Comparison of ENCODE assay signal across 8 cellular contexts in genomic region chr9:125189361-125190289, GRCh38. TPM values are rescaled to one million over a fixed set of nuclear protein-coding genes. Genes with fewer than 3 reads are reported as not detected.
A peak's percentile ranks its signal among the peaks of the same experiment; 100 is the strongest.
DNase-seq lines count a peak whose midpoint lies in the region; ATAC-seq and TF ChIP-seq lines count a peak whose summit lies in the region.

PPP6C (minus strand) TSS chr9:125189803; CDS start chr9:125189718, 85 bp downstream.

- H3K23ac ChIP-seq in mesenchymal stem cell (ENCODE audit: low read length in 2 of 2) = peak within 1 kb of the TSS; percentile 20 to 96

- peaks cover 26 to 29% of the 10 kb centered on the region in 2 donors for H3K4me1 Mint-ChIP-seq in effector memory CD8-positive, alpha-beta T cell (ENCODE audit: low read depth in 2 of 2)

- H2AFZ ChIP-seq in mesenchymal stem cell (ENCODE audit: low read depth, low read length) = peak within 1 kb of the TSS; percentile 67

- peak within 1 kb of the TSS; percentile 91 for H3K9ac ChIP-seq in mesenchymal stem cell (ENCODE audit: low read length)

- no peaks in the 10 kb centered on the region for H3K9me3 ChIP-seq in mesenchymal stem cell (ENCODE audit: control insufficient read depth, low read length)

- H2BK15ac ChIP-seq in mesenchymal stem cell (ENCODE audit: low read depth, poor library complexity, severe bottlenecking) = no peak within 1 kb of the TSS

- peaks cover 15% of the 10 kb centered on the region for H3K4me1 ChIP-seq in mesenchymal stem cell (ENCODE audit: control insufficient read depth, insufficient read depth, low read depth, low read length)

- peak within 1 kb of the TSS; percentile 90 to 94 for H3K27ac Mint-ChIP-seq in effector memory CD8-positive, alpha-beta T cell

- no peak within 1 kb of the TSS for H2BK12ac ChIP-seq in mesenchymal stem cell (ENCODE audit: low read length in 2 of 2)

- H4K8ac ChIP-seq in mesenchymal stem cell (ENCODE audit: low read length) = peak within 1 kb of the TSS; percentile 96

- no peaks in the 10 kb centered on the region for H3K27me3 ChIP-seq in mesenchymal stem cell (ENCODE audit: control insufficient read depth in 1 of 2, insufficient read depth in 1 of 2, low read length in 2 of 2)

- peak within 1 kb of the TSS; percentile 67 for H3K27ac ChIP-seq in mesenchymal stem cell (ENCODE audit: low read length, poor library complexity, severe bottlenecking)

- under 1% methylated on average over 65 of the region's 82 CpGs for WGBS in mesenchymal stem cell

- peaks cover 36% of the 10 kb centered on the region for H3K36me3 Mint-ChIP-seq in effector memory CD8-positive, alpha-beta T cell (ENCODE audit: insufficient read depth)

- H2AK5ac ChIP-seq in mesenchymal stem cell (ENCODE audit: low read length, severe bottlenecking) = peak within 1 kb of the TSS; percentile 74

- peak within 1 kb of the TSS in 1 of 2 experiments; percentile 64 for H3K14ac ChIP-seq in mesenchymal stem cell (ENCODE audit: low read length in 2 of 2)

- no peaks in the 10 kb centered on the region for H3K79me1 ChIP-seq in mesenchymal stem cell (replicated peaks; ENCODE audit: low read length, poor library complexity, severe bottlenecking)

- peak within 1 kb of the TSS; percentile 95 to 96 for H3K4me3 Mint-ChIP-seq in effector memory CD8-positive, alpha-beta T cell

- H3K9me3 Mint-ChIP-seq in effector memory CD8-positive, alpha-beta T cell = no peaks in the 10 kb centered on the region

- DNase-seq in COLO829 (ENCODE audit: low spot score) (peak; percentile 97), GM20000 (ENCODE audit: low spot score) (peak; percentile 96), HT-29 (ENCODE audit: low spot score) (peak; percentile 94), NOMO-1 (lab: John Stamatoyannopoulos, UW; ENCODE audit: unreplicated experiment in 2 of 2) (peak; percentile 96 to 97), mesenchymal stem cell (peak; percentile 96)
- peak; percentile 92 to 95 for DNase-seq in activated CD8-positive, alpha-beta memory T cell treated with anti-CD3 and anti-CD28 coated beads for 4 hours (ENCODE audit: low read depth in 2 of 2)
- peak; percentile 97 to 98 (median 97) for DNase-seq in effector memory CD8-positive, alpha-beta T cell
- peak; percentile 95 for DNase-seq in stimulated activated CD8-positive, alpha-beta memory T cell treated with anti-CD3 and anti-CD28 coated beads, Interleukin-12 subunit alpha, Interleukin-12 subunit beta, amount 100 ng/mL, for 4 hours (ENCODE audit: low read depth)

- peak within 1 kb of the TSS; percentile 11 for H2BK120ac ChIP-seq in mesenchymal stem cell (ENCODE audit: low read depth, low read length)

- H3K18ac ChIP-seq in mesenchymal stem cell (ENCODE audit: low read depth in 1 of 2, low read length in 2 of 2) = peak within 1 kb of the TSS; percentile 16 to 82

- H3K27me3 Mint-ChIP-seq in effector memory CD8-positive, alpha-beta T cell = no peaks in the 10 kb centered on the region

- peak within 1 kb of the TSS; percentile 53 for H2BK5ac ChIP-seq in mesenchymal stem cell (ENCODE audit: low read depth, low read length, poor library complexity, severe bottlenecking)

- H3K4me2 ChIP-seq in mesenchymal stem cell (ENCODE audit: low read length, poor library complexity, severe bottlenecking) = peak within 1 kb of the TSS; percentile 89

- peak within 1 kb of the TSS; percentile 79 to 99 for H3K4me3 ChIP-seq in mesenchymal stem cell (ENCODE audit: insufficient read depth in 1 of 2, low read depth in 1 of 2, low read length in 2 of 2)

- peak; percentile 77 for TF ChIP-seq CTCF in GM20000 (IDR thresholded peaks at IDR 0.05; ENCODE audit: extremely low read depth, missing control alignments)

- H3K4ac ChIP-seq in mesenchymal stem cell (ENCODE audit: low read depth in 1 of 2, low read length in 2 of 2) = peak within 1 kb of the TSS; percentile 75 to 76

- peak; percentile 94 for ATAC-seq in effector memory CD8-positive, alpha-beta T cell (replicated peaks)

- peak within 1 kb of the TSS; percentile 61 for H4K91ac ChIP-seq in mesenchymal stem cell (ENCODE audit: low read length)

- no peaks in the 10 kb centered on the region for H3K36me3 ChIP-seq in mesenchymal stem cell (ENCODE audit: control insufficient read depth in 1 of 2, insufficient read depth in 2 of 2, low read depth in 1 of 2, low read length in 2 of 2)

RNA-seq across cellular contexts. Expression of gene PPP6C, which starts in this region (rescaled TPM):
- total RNA-seq in HT-29 (2014; rRNA removed; shearing (Covaris generic)) = 11.6 and 13.1 TPM in 2 replicates
- polyA plus RNA-seq in mesenchymal stem cell (2013, experiment 1 of 2) = 26.0 TPM
- 27.6 TPM for polyA plus RNA-seq in mesenchymal stem cell (2013, experiment 2 of 2)

Comparison
In these comparisons a context has a peak if more than half of its experiments do, and no peak if none do; other contexts are left out.
1. Peak in every context shown above with its lines: DNase-seq, ATAC-seq, H3K4me3 ChIP-seq and H3K27ac ChIP-seq.